17 cellular contexts compared by ENCODE assay signal in genomic region chr12:117513353-117513752, GRCh38.
DNase-seq lines count a peak whose midpoint lies in the region; ATAC-seq and TF ChIP-seq lines count a peak whose summit lies in the region.
"Had no signal": no experiment of that assay in that cellular context is flagged by ENCODE, and none has a peak within 500 bp of the region (broad histone marks: within the 10 kb centered on the region; RNA-seq: fewer than 3 reads in every experiment).

No MANE protein-coding gene starts in this region.

- CTCF ChIA-PET in RWPE1 (lab: Yijun Ruan, JAX) = interaction anchor here (0.5 kb wide), 1 partner anchor 60 kb away, joined by 3 read pairs; no protein-coding TSS in a partner anchor

- no peaks in the 10 kb centered on the region for H3K27me3 ChIP-seq in layer of hippocampus (ENCODE audit: control insufficient read depth, insufficient read depth, low read length)
- H3K27me3 ChIP-seq: BLaER1 treated with 17β-estradiol and CSF1 and Interleukin-3, amounts not matched to agents 10 nM and 100 nM; esophagus squamous epithelium had no signal

- DNase-seq in G401 (ENCODE audit: low spot score) (peak; percentile 86), NCI-H1092 treated with DMSO at 0.1 percent for 48 hours (lab: John Stamatoyannopoulos, UW) (peak; percentile 14), caudate nucleus (lab: John Stamatoyannopoulos, UW) (peak in 1 of 61 donors; percentile 78), RWPE1 (ENCODE audit: low spot score) (no peak), left colon (no peak)
- DNase-seq: activated CD4-positive, alpha-beta T cell treated with anti-CD3 and anti-CD28 coated beads for 48 hours; activated naive CD4-positive, alpha-beta T cell; activated T-cell treated with anti-CD3 and anti-CD28 coated beads, Interleukin-2, amount 50 U/mL, for 24 hours; esophagus squamous epithelium; mesendoderm; stimulated activated CD4-positive, alpha-beta T cell treated with anti-CD3 and anti-CD28 coated beads, Interleukin-4, amount 100 ng/mL, for 1 hour; stimulated activated naive CD4-positive, alpha-beta T cell had no signal

- intact Hi-C loops in left colon (cut with DNase I, micrococcal nuclease) = no loop called here

- TF ChIP-seq CTCF in RWPE1 (conservative IDR thresholded peaks at IDR 0.05; ENCODE audit: low read depth) = no peak

- ATAC-seq in left colon = no peak
- no peak for ATAC-seq in GM19455 (IDR thresholded peaks at IDR 0.05; ENCODE audit: unreplicated experiment)

- in situ Hi-C loops in G401 (cut with HindIII; ENCODE audit: low sequenced_read_pairs) = no loop called here

- POLR2A ChIA-PET in RWPE1 (lab: Yijun Ruan, JAX; ENCODE audit: low non-redundant PET) = no interaction called here

- H3K27ac ChIP-seq in caudate nucleus (ENCODE audit: low read depth, low read length) = peak overlapping the region; percentile 58
- H3K27ac ChIP-seq in layer of hippocampus (ENCODE audit: low read depth, low read length) = peak overlapping the region; percentile 10
- no peak overlapping the region for H3K27ac ChIP-seq in RWPE1
- H3K27ac ChIP-seq: BLaER1 treated with 17β-estradiol and CSF1 and Interleukin-3, amounts not matched to agents 10 nM and 100 nM; SK-N-MC; thoracic aorta had no signal

Comparison
In these comparisons a context has a peak if more than half of its experiments do, and no peak if none do; other contexts are left out.
1. DNase-seq: peak in G401 (single experiment) and NCI-H1092 treated with DMSO at 0.1 percent for 48 hours (single experiment); none in RWPE1 (single experiment) and left colon (0 of 2).